10 cellular contexts compared by ENCODE assay signal in genomic region chr3:68007621-68008226, GRCh38.
DNase-seq lines count a peak whose midpoint lies in the region; FAIRE-seq lines count a peak whose summit lies in the region.
"Had no signal": no experiment of that assay in that cellular context is flagged by ENCODE, and none has a peak within 500 bp of the region (broad histone marks: within the 10 kb centered on the region; RNA-seq: fewer than 3 reads in every experiment).

No MANE protein-coding gene starts in this region.

- no peak overlapping the region for H3K27ac Mint-ChIP-seq in activated naive CD4-positive, alpha-beta T cell treated with anti-CD3 and anti-CD28 coated beads, Interleukin-2, amount 50 U/mL, for 24 hours
- H3K27ac Mint-ChIP-seq: dendritic cell treated with granulocyte-macrophage colony-stimulating factor and Interleukin-4, amounts not matched to agents 40 ng/mL and 50 ng/mL, for 4 days had no signal

- H3K4me1 ChIP-seq in NT2/D1 (ENCODE audit: insufficient read depth, insufficient read length): no peaks in the 10 kb centered on the region
- no peaks in the 10 kb centered on the region for H3K4me1 ChIP-seq in small intestine (ENCODE audit: control insufficient read depth in 2 of 2, insufficient read depth in 1 of 2, low read depth in 1 of 2, low read length in 1 of 2)

- no peaks in the 10 kb centered on the region for H3K9me3 ChIP-seq in NT2/D1 (ENCODE audit: insufficient read depth, low read length)
- H3K9me3 ChIP-seq in small intestine (ENCODE audit: control insufficient read depth, low read depth): no peaks in the 10 kb centered on the region

- H3K36me3 ChIP-seq in NT2/D1 (ENCODE audit: insufficient read depth, insufficient read length, low read length): no peaks in the 10 kb centered on the region
- no peaks in the 10 kb centered on the region for H3K36me3 ChIP-seq in small intestine (ENCODE audit: control insufficient read depth in 2 of 2, insufficient read depth in 2 of 2, low read length in 2 of 2)

- no peaks in the 10 kb centered on the region for H3K9me3 Mint-ChIP-seq in activated naive CD4-positive, alpha-beta T cell treated with anti-CD3 and anti-CD28 coated beads, Interleukin-2, amount 50 U/mL, for 24 hours
- H3K9me3 Mint-ChIP-seq: dendritic cell treated with granulocyte-macrophage colony-stimulating factor and Interleukin-4, amounts not matched to agents 40 ng/mL and 50 ng/mL, for 4 days had no signal

- H3K27me3 ChIP-seq in NT2/D1 (ENCODE audit: insufficient read depth, insufficient read length) (no peaks in the 10 kb centered on the region), small intestine (ENCODE audit: control insufficient read depth in 2 of 2, insufficient read depth in 2 of 2, low read length in 2 of 2) (peaks cover 0 to 8% of the 10 kb centered on the region in 2 donors)

- H3K4me1 Mint-ChIP-seq in activated naive CD4-positive, alpha-beta T cell treated with anti-CD3 and anti-CD28 coated beads, Interleukin-2, amount 50 U/mL, for 24 hours: peaks cover 15% of the 10 kb centered on the region

- H3K27me3 Mint-ChIP-seq in activated naive CD4-positive, alpha-beta T cell treated with anti-CD3 and anti-CD28 coated beads, Interleukin-2, amount 50 U/mL, for 24 hours: peaks cover 8% of the 10 kb centered on the region

- peak overlapping the region; percentile 88 for H3K4me3 Mint-ChIP-seq in activated naive CD4-positive, alpha-beta T cell treated with anti-CD3 and anti-CD28 coated beads, Interleukin-2, amount 50 U/mL, for 24 hours
- H3K4me3 Mint-ChIP-seq: dendritic cell treated with granulocyte-macrophage colony-stimulating factor and Interleukin-4, amounts not matched to agents 40 ng/mL and 50 ng/mL, for 4 days had no signal

- peak overlapping the region; percentile 23 for H3K9ac ChIP-seq in NT2/D1 (ENCODE audit: insufficient read length, low read depth)

- no peak overlapping the region for H3K27ac ChIP-seq in small intestine (ENCODE audit: low read depth in 1 of 2, low read length in 1 of 2)
- H3K27ac ChIP-seq: HL-60 had no signal

- FAIRE-seq in small intestine (lab: Jason Lieb, UNC): no peak

- DNase-seq in NT2/D1 (ENCODE audit: low read depth, low spot score) (no peak), left kidney (ENCODE audit: low read depth, low spot score) (peak; percentile 77), small intestine (no peak), DMS79 treated with DMSO at 0.1 percent for 48 hours (lab: John Stamatoyannopoulos, UW) (no peak), T1000 (lab: John Stamatoyannopoulos, UW) (no peak), RPMI8226 (no peak)
- DNase-seq in stimulated activated naive CD4-positive, alpha-beta T cell treated with Interleukin-2 at 50 U/mL for 16 hours (lab: John Stamatoyannopoulos, UW): peak; percentile 10

- H3K36me3 Mint-ChIP-seq in activated naive CD4-positive, alpha-beta T cell treated with anti-CD3 and anti-CD28 coated beads, Interleukin-2, amount 50 U/mL, for 24 hours: no peaks in the 10 kb centered on the region

- WGBS in small intestine, 3 donors: 3 to 6% (median 5%) methylated on average over 36 of the region's 36 CpGs

- peak overlapping the region; percentile 30 for H3K4me3 ChIP-seq in NT2/D1 (ENCODE audit: insufficient read length, low read depth)
- no peak overlapping the region for H3K4me3 ChIP-seq in small intestine (ENCODE audit: low read depth in 1 of 2, low read length in 2 of 2)

Comparison
In these comparisons a context has a peak if more than half of its experiments do, and no peak if none do; other contexts are left out.
1. DNase-seq: peak in left kidney (single experiment) and stimulated activated naive CD4-positive, alpha-beta T cell treated with Interleukin-2 at 50 U/mL for 16 hours (single experiment); none in NT2/D1 (single experiment), small intestine (single experiment), DMS79 treated with DMSO at 0.1 percent for 48 hours (single experiment), T1000 (single experiment) and RPMI8226 (single experiment).